Comparison of ENCODE assay signal across 23 cellular contexts in the genomic region with DNA sequence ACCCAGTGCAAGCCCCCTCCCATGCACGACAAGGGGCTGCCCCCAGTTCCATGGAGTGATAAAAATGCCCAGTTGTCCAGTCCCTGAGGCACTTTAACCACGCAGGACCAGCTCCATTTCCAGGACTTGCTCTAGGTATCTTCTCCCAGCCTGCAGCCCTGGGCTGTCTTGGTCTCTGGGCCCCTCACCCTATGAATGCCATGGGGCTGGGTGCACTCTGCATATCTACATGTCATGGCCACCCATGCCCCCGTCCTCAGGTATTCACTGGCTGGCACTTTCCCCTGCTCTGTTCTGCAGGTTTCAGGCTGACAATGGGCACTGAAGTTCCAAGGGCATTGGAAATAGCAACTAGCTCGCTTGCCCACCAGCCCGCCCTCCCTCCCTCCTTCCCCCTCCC.
"Had no signal": no experiment of that assay in that cellular context is flagged by ENCODE, and none has a peak within 500 bp of the region (broad histone marks: within the 10 kb centered on the region; RNA-seq: fewer than 3 reads in every experiment).

No MANE protein-coding gene starts in this region.

- H3K36me3 ChIP-seq: brain microvascular endothelial cell, cardiac muscle cell had no signal

- H3K4me3 ChIP-seq: cardiac muscle cell had no signal

- DNase-seq: activated CD4-positive, alpha-beta memory T cell treated with anti-CD3 and anti-CD28 coated beads, Interleukin-2, amount 10 ng/mL, durations not matched to agents 7 days and 5 days; activated CD4-positive, alpha-beta T cell treated with anti-CD3 and anti-CD28 coated beads, Interleukin-2, amount 10 ng/mL, durations not matched to agents 7 days and 5 days; activated CD4-positive, CD25-positive, alpha-beta regulatory T cell; activated T-cell treated with anti-CD3 and anti-CD28 coated beads for 4 hours; activated T-cell treated with anti-CD3 and anti-CD28 coated beads, Interleukin-2, amount 50 U/mL, for 48 hours; brain microvascular endothelial cell; cerebellar nuclear complex; KG1; NCI-H1092; NCI-H2029; NCI-H2107; NCI-H2171 treated with DMSO at 0.1 percent for 48 hours; NCI-H226; NCI-H526 treated with DMSO at 0.1 percent for 48 hours; NCI-H82; RPMI8226; SHP77 treated with DMSO at 0.1 percent for 48 hours; T1000 had no signal

- ATAC-seq: activated naive CD4-positive, alpha-beta T cell treated with anti-CD3 and anti-CD28 coated beads, Interleukin-2, amount 50 U/mL, for 72 hours; activated T-helper 17 cell treated with anti-CD3 and anti-CD28 coated beads, Interleukin-2, amount 50 U/mL, for 72 hours; T-helper 17 cell had no signal

- H3K27me3 ChIP-seq: brain microvascular endothelial cell, cardiac muscle cell had no signal

- FAIRE-seq: TTC549 had no signal

- H3K27ac ChIP-seq: brain microvascular endothelial cell, cardiac muscle cell had no signal
